ENCODE assay signal across 25 cellular contexts in genomic region chr4:147102596-147102995, GRCh38.
"Had no signal": no experiment of that assay in that cellular context is flagged by ENCODE, and none has a peak within 500 bp of the region (broad histone marks: within the 10 kb centered on the region; RNA-seq: fewer than 3 reads in every experiment).

No MANE protein-coding gene starts in this region.

- FAIRE-seq: colon, endothelial cell of umbilical vein, kidney had no signal

- H3K4me2 ChIP-seq: neural progenitor cell had no signal

- H3K4me3 ChIP-seq: heart left ventricle, lower lobe of right lung, neural progenitor cell, sigmoid colon had no signal

- H3K27ac Mint-ChIP-seq: activated CD4-positive, alpha-beta T cell treated with anti-CD3 and anti-CD28 coated beads, Interleukin-2, amount 10 ng/mL, durations not matched to agents 7 days and 5 days; activated CD8-positive, alpha-beta T cell treated with anti-CD3 and anti-CD28 coated beads, Interleukin-2, amount 10 ng/mL, durations not matched to agents 7 days and 5 days; activated naive CD8-positive, alpha-beta T cell treated with anti-CD3 and anti-CD28 coated beads for 36 hours; activated T-helper 17 cell treated with anti-CD3 and anti-CD28 coated beads, Interleukin-2, amount 50 U/mL, for 72 hours; naive thymus-derived CD8-positive, alpha-beta T cell; neural progenitor cell; progenitor cell of endocrine pancreas; stimulated activated naive CD8-positive, alpha-beta T cell treated with anti-CD3 and anti-CD28 coated beads, Interleukin-15, amount 100 ng/mL, for 72 hours; T-cell; T-helper 2 cell treated with Interferon-gamma antibody and Interleukin-4, amounts not matched to agents 5 μg/mL and 100 μg/mL, for 36 hours had no signal

- H2AFZ ChIP-seq: neural progenitor cell had no signal

- H3K36me3 Mint-ChIP-seq: activated naive CD8-positive, alpha-beta T cell treated with anti-CD3 and anti-CD28 coated beads for 36 hours; naive thymus-derived CD8-positive, alpha-beta T cell; neural progenitor cell; T-cell had no signal

- H3K36me3 ChIP-seq: heart left ventricle, lower lobe of right lung, neural progenitor cell, sigmoid colon had no signal

- H3K4me1 Mint-ChIP-seq: activated CD4-positive, alpha-beta T cell treated with anti-CD3 and anti-CD28 coated beads, Interleukin-2, amount 10 ng/mL, durations not matched to agents 7 days and 5 days; activated naive CD8-positive, alpha-beta T cell treated with anti-CD3 and anti-CD28 coated beads for 36 hours; activated T-helper 17 cell treated with anti-CD3 and anti-CD28 coated beads, Interleukin-2, amount 50 U/mL, for 72 hours; naive thymus-derived CD8-positive, alpha-beta T cell; stimulated activated naive CD8-positive, alpha-beta T cell treated with anti-CD3 and anti-CD28 coated beads, Interleukin-15, amount 100 ng/mL, for 72 hours; T-cell had no signal

- H3K9me3 ChIP-seq: heart left ventricle, lower lobe of right lung, sigmoid colon had no signal

- H3K4me3 Mint-ChIP-seq: activated CD4-positive, alpha-beta T cell treated with anti-CD3 and anti-CD28 coated beads, Interleukin-2, amount 10 ng/mL, durations not matched to agents 7 days and 5 days; activated CD8-positive, alpha-beta T cell treated with anti-CD3 and anti-CD28 coated beads, Interleukin-2, amount 10 ng/mL, durations not matched to agents 7 days and 5 days; activated naive CD8-positive, alpha-beta T cell treated with anti-CD3 and anti-CD28 coated beads for 36 hours; activated T-helper 17 cell treated with anti-CD3 and anti-CD28 coated beads, Interleukin-2, amount 50 U/mL, for 72 hours; naive thymus-derived CD8-positive, alpha-beta T cell; neural progenitor cell; stimulated activated naive CD8-positive, alpha-beta T cell treated with anti-CD3 and anti-CD28 coated beads, Interleukin-15, amount 100 ng/mL, for 72 hours; T-cell; T-helper 2 cell treated with Interferon-gamma antibody and Interleukin-4, amounts not matched to agents 5 μg/mL and 100 μg/mL, for 36 hours had no signal

- H3K27me3 ChIP-seq: heart left ventricle, neural progenitor cell, sigmoid colon had no signal

- H3K4me1 ChIP-seq: neural progenitor cell had no signal

- ATAC-seq: activated CD4-positive, CD25-positive, alpha-beta regulatory T cell treated with anti-CD3 and anti-CD28 coated beads, Interleukin-2, amount 50 U/mL, for 24 hours; activated CD8-positive, alpha-beta T cell treated with anti-CD3 and anti-CD28 coated beads, Interleukin-2, amount 10 ng/mL, durations not matched to agents 7 days and 5 days; activated T-helper 17 cell treated with anti-CD3 and anti-CD28 coated beads, Interleukin-2, amount 50 U/mL, for 72 hours; esophagus mucosa; naive thymus-derived CD8-positive, alpha-beta T cell; stimulated activated naive CD8-positive, alpha-beta T cell treated with anti-CD3 and anti-CD28 coated beads, Interleukin-15, amount 100 ng/mL, for 72 hours; T-cell had no signal

- H3K27me3 Mint-ChIP-seq: progenitor cell of endocrine pancreas had no signal

- H3K27ac ChIP-seq: lower lobe of right lung, neural progenitor cell, VCaP had no signal

- H3K9ac ChIP-seq: neural progenitor cell had no signal

- H3K9me3 Mint-ChIP-seq: activated CD4-positive, alpha-beta T cell treated with anti-CD3 and anti-CD28 coated beads, Interleukin-2, amount 10 ng/mL, durations not matched to agents 7 days and 5 days; activated naive CD8-positive, alpha-beta T cell treated with anti-CD3 and anti-CD28 coated beads for 36 hours; activated T-helper 17 cell treated with anti-CD3 and anti-CD28 coated beads, Interleukin-2, amount 50 U/mL, for 72 hours; naive thymus-derived CD8-positive, alpha-beta T cell; neural progenitor cell; stimulated activated naive CD8-positive, alpha-beta T cell treated with anti-CD3 and anti-CD28 coated beads, Interleukin-15, amount 100 ng/mL, for 72 hours; T-cell; T-helper 2 cell treated with Interferon-gamma antibody and Interleukin-4, amounts not matched to agents 5 μg/mL and 100 μg/mL, for 36 hours had no signal

- DNase-seq: activated CD4-positive, alpha-beta T cell treated with anti-CD3 and anti-CD28 coated beads, Interleukin-2, amount 10 ng/mL, durations not matched to agents 7 days and 5 days; activated CD8-positive, alpha-beta T cell treated with anti-CD3 and anti-CD28 coated beads, Interleukin-2, amount 10 ng/mL, durations not matched to agents 7 days and 5 days; activated naive CD4-positive, alpha-beta T cell; activated naive CD8-positive, alpha-beta T cell treated with anti-CD3 and anti-CD28 coated beads for 36 hours; effector memory CD4-positive, alpha-beta T cell; heart left ventricle; kidney; lower lobe of right lung; naive thymus-derived CD8-positive, alpha-beta T cell; retina; SIG-M5; sigmoid colon; stimulated activated CD4-positive, alpha-beta T cell treated with anti-CD3 and anti-CD28 coated beads, Interleukin-12 subunit alpha, Interleukin-12 subunit beta, amount 100 ng/mL, for 4 hours; stimulated activated naive CD8-positive, alpha-beta T cell treated with anti-CD3 and anti-CD28 coated beads, Interleukin-15, amount 100 ng/mL, for 72 hours; T-cell; trophoblast cell had no signal
